Comparison of ENCODE assay signal across 2 cellular contexts in the genomic region with DNA sequence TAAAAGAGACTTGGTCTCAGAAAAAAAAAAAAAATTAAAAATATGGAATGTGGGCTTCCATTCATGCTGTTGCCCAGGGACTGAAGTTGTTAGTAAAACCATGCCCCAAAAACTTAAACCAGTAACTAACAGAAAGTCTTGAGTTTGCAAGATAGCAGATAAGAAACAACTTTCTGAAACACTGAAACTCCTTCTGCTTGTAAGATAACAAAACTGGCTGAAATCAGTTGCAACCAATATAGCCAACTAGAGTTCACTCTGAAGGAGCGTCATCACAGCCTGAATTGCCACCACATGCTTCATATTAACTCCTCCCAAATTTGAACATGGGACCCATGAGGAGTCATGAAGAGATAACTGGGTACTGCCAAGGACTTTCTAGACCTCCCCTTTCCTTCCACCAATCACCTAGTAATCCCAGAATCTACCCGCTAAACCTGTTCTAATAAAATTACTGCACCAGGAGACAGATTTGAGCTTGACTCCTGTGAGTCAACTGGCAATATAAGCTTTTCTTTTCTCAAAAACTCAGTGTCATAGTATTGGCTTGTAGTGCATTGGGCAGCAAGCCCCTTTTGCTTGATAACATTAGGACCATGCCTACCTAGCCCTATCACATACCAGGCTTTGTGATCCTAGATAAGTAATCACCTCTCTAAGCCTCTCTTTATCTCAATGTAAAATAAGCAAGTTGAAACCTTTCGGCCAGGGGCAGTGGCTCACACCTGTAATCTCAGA.
TF ChIP-seq lines count a peak whose summit lies in the region.

No MANE protein-coding gene starts in this region.

TF ChIP-seq in GM23338, 12 proteins besides CTCF, POLR2A, EP300 and RAD21:
- TF ChIP-seq ETS1 (IDR thresholded peaks at IDR 0.05) (no peak), ZNF462 (CRISPR knock-in tag; IDR thresholded peaks at IDR 0.05) (no peak), ZNF114 (CRISPR knock-in tag; IDR thresholded peaks at IDR 0.05) (no peak), CREB1 (CRISPR knock-in tag; IDR thresholded peaks at IDR 0.05; ENCODE audit: low read depth) (no peak), POLR2AphosphoS5 (IDR thresholded peaks at IDR 0.05; ENCODE audit: low read depth) (no peak), REST (IDR thresholded peaks at IDR 0.05; ENCODE audit: unreplicated experiment) (no peak), JUNB (IDR thresholded peaks at IDR 0.05; ENCODE audit: unreplicated experiment) (no peak)

TF ChIP-seq in K562, 482 proteins besides CTCF, POLR2A, EP300 and RAD21 (continues in another document):
- no peak; the same call in 1 of the 2 replicates for TF ChIP-seq JUND (IDR thresholded peaks at IDR 0.05; ENCODE audit: borderline replicate concordance, low read depth, low read length)
- peak; percentile 22; the same call in 1 of the 3 replicates for TF ChIP-seq JUND (tag; IDR thresholded peaks at IDR 0.05; ENCODE audit: borderline replicate concordance, low read depth, low read length)
- TF ChIP-seq ZBTB9 (CRISPR knock-in tag; IDR thresholded peaks at IDR 0.05), result 0 out of 2 replicates have a peak, but pooled peaks have one; percentile 33
- peak; percentile 50; the same call in 1 of the 2 replicates for TF ChIP-seq ZBTB12 (CRISPR knock-in tag; IDR thresholded peaks at IDR 0.05)
- peak; percentile 65 for TF ChIP-seq MTA2 (IDR thresholded peaks at IDR 0.05; ENCODE audit: low read depth)
- TF ChIP-seq STAT5A (IDR thresholded peaks at IDR 0.05; ENCODE audit: borderline replicate concordance, low read length), result peak; percentile 37; the same call in 1 of the 2 replicates
- peak in 1 of 2 experiments; percentile 18; a peak in 1 of 4 replicates for TF ChIP-seq MAZ (CRISPR knock-in tag; conservative IDR thresholded peaks at IDR 0.05 in 1 of 2, IDR thresholded peaks at IDR 0.05 in 1 of 2)
- TF ChIP-seq, protein P1, sequence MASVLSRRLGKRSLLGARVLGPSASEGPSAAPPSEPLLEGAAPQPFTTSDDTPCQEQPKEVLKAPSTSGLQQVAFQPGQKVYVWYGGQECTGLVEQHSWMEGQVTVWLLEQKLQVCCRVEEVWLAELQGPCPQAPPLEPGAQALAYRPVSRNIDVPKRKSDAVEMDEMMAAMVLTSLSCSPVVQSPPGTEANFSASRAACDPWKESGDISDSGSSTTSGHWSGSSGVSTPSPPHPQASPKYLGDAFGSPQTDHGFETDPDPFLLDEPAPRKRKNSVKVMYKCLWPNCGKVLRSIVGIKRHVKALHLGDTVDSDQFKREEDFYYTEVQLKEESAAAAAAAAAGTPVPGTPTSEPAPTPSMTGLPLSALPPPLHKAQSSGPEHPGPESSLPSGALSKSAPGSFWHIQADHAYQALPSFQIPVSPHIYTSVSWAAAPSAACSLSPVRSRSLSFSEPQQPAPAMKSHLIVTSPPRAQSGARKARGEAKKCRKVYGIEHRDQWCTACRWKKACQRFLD (CRISPR knock-in tag; IDR thresholded peaks at IDR 0.05), result 0 out of 2 replicates have a peak, but pooled peaks have one; percentile 65
- peak; percentile 42; the same call in 1 of the 2 replicates for TF ChIP-seq DMBX1 (CRISPR knock-in tag; IDR thresholded peaks at IDR 0.05; ENCODE audit: borderline replicate concordance)
- peak; percentile 90 for TF ChIP-seq DPF2 (IDR thresholded peaks at IDR 0.05)
- TF ChIP-seq RNF2 (IDR thresholded peaks at IDR 0.05), result 0 out of 2 replicates have a peak, but pooled peaks have one; percentile 39
- no peak for TF ChIP-seq NR2C2 (CRISPR knock-in tag; IDR thresholded peaks at IDR 0.05)
- peak; percentile 45; the same call in 1 of the 2 replicates for TF ChIP-seq NR2C2 (tag; IDR thresholded peaks at IDR 0.05)
- TF ChIP-seq FOSL1 (tag; conservative IDR thresholded peaks at IDR 0.05), result peak; percentile 59; the same call in 1 of the 2 replicates
- TF ChIP-seq ZNF263 (CRISPR knock-in tag; IDR thresholded peaks at IDR 0.05; ENCODE audit: borderline replicate concordance), result no peak
- no peak for TF ChIP-seq ZKSCAN8 (CRISPR knock-in tag; IDR thresholded peaks at IDR 0.05)
- 0 out of 2 replicates have a peak, but pooled peaks have one; percentile 43 for TF ChIP-seq EP400 (IDR thresholded peaks at IDR 0.05)
- TF ChIP-seq MYC (IDR thresholded peaks at IDR 0.05; ENCODE audit: low read depth, low read length), result peak; percentile 52; the same call in 1 of the 2 replicates
- no peak for TF ChIP-seq MYC (CRISPR knock-in tag; IDR thresholded peaks at IDR 0.05; ENCODE audit: borderline replicate concordance, low read depth)
- peak in 1 of 2 experiments; percentile 33; a peak in 1 of 4 replicates for TF ChIP-seq ZNF639 (CRISPR knock-in tag; conservative IDR thresholded peaks at IDR 0.05 in 1 of 2, IDR thresholded peaks at IDR 0.05 in 1 of 2)
- no peak for TF ChIP-seq ZNF830 (CRISPR knock-in tag; IDR thresholded peaks at IDR 0.05)
- no peak for TF ChIP-seq MECOM (CRISPR knock-in tag; IDR thresholded peaks at IDR 0.05)
- peak; percentile 20; the same call in 1 of the 2 replicates for TF ChIP-seq CTBP1 (IDR thresholded peaks at IDR 0.05; ENCODE audit: borderline replicate concordance)
- TF ChIP-seq POLR2AphosphoS5 (IDR thresholded peaks at IDR 0.05; ENCODE audit: control insufficient read depth, insufficient read depth, low read depth, low read length), result 0 out of 2 replicates have a peak, but pooled peaks have one; percentile 33
- peak; percentile 52; the same call in 1 of the 2 replicates for TF ChIP-seq MYBL2 (IDR thresholded peaks at IDR 0.05; ENCODE audit: low read depth)
- no peak for TF ChIP-seq MYBL2 (CRISPR knock-in tag; IDR thresholded peaks at IDR 0.05; ENCODE audit: borderline replicate concordance)
- peak; percentile 62 for TF ChIP-seq SOX6 (IDR thresholded peaks at IDR 0.05)
- TF ChIP-seq ATF7 (IDR thresholded peaks at IDR 0.05), result peak; percentile 35; the same call in 1 of the 2 replicates
- 0 out of 2 replicates have a peak, but pooled peaks have one; percentile 49 for TF ChIP-seq OTX1 (CRISPR knock-in tag; IDR thresholded peaks at IDR 0.05)
- TF ChIP-seq TCF3 (CRISPR knock-in tag; IDR thresholded peaks at IDR 0.05), result peak; percentile 81
- peak; percentile 88 for TF ChIP-seq ARID1B (IDR thresholded peaks at IDR 0.05)
- 0 out of 2 replicates have a peak, but pooled peaks have one; percentile 51 for TF ChIP-seq SMAD3 (CRISPR knock-in tag; conservative IDR thresholded peaks at IDR 0.05)
- 0 out of 2 replicates have a peak, but pooled peaks have one; percentile 37 for TF ChIP-seq ELF4 (CRISPR knock-in tag; IDR thresholded peaks at IDR 0.05)
- TF ChIP-seq CBFA2T2 (conservative IDR thresholded peaks at IDR 0.05), result peak; percentile 80
- TF ChIP-seq SMARCE1 (IDR thresholded peaks at IDR 0.05), result peak; percentile 72; the same call in 1 of the 2 replicates
- TF ChIP-seq GATA2 (CRISPR knock-in tag; IDR thresholded peaks at IDR 0.05), result peak; percentile 72
- TF ChIP-seq ZNF175 (CRISPR knock-in tag; IDR thresholded peaks at IDR 0.05; ENCODE audit: low read depth), result peak; percentile 55; the same call in 1 of the 2 replicates
- TF ChIP-seq, protein P2, sequence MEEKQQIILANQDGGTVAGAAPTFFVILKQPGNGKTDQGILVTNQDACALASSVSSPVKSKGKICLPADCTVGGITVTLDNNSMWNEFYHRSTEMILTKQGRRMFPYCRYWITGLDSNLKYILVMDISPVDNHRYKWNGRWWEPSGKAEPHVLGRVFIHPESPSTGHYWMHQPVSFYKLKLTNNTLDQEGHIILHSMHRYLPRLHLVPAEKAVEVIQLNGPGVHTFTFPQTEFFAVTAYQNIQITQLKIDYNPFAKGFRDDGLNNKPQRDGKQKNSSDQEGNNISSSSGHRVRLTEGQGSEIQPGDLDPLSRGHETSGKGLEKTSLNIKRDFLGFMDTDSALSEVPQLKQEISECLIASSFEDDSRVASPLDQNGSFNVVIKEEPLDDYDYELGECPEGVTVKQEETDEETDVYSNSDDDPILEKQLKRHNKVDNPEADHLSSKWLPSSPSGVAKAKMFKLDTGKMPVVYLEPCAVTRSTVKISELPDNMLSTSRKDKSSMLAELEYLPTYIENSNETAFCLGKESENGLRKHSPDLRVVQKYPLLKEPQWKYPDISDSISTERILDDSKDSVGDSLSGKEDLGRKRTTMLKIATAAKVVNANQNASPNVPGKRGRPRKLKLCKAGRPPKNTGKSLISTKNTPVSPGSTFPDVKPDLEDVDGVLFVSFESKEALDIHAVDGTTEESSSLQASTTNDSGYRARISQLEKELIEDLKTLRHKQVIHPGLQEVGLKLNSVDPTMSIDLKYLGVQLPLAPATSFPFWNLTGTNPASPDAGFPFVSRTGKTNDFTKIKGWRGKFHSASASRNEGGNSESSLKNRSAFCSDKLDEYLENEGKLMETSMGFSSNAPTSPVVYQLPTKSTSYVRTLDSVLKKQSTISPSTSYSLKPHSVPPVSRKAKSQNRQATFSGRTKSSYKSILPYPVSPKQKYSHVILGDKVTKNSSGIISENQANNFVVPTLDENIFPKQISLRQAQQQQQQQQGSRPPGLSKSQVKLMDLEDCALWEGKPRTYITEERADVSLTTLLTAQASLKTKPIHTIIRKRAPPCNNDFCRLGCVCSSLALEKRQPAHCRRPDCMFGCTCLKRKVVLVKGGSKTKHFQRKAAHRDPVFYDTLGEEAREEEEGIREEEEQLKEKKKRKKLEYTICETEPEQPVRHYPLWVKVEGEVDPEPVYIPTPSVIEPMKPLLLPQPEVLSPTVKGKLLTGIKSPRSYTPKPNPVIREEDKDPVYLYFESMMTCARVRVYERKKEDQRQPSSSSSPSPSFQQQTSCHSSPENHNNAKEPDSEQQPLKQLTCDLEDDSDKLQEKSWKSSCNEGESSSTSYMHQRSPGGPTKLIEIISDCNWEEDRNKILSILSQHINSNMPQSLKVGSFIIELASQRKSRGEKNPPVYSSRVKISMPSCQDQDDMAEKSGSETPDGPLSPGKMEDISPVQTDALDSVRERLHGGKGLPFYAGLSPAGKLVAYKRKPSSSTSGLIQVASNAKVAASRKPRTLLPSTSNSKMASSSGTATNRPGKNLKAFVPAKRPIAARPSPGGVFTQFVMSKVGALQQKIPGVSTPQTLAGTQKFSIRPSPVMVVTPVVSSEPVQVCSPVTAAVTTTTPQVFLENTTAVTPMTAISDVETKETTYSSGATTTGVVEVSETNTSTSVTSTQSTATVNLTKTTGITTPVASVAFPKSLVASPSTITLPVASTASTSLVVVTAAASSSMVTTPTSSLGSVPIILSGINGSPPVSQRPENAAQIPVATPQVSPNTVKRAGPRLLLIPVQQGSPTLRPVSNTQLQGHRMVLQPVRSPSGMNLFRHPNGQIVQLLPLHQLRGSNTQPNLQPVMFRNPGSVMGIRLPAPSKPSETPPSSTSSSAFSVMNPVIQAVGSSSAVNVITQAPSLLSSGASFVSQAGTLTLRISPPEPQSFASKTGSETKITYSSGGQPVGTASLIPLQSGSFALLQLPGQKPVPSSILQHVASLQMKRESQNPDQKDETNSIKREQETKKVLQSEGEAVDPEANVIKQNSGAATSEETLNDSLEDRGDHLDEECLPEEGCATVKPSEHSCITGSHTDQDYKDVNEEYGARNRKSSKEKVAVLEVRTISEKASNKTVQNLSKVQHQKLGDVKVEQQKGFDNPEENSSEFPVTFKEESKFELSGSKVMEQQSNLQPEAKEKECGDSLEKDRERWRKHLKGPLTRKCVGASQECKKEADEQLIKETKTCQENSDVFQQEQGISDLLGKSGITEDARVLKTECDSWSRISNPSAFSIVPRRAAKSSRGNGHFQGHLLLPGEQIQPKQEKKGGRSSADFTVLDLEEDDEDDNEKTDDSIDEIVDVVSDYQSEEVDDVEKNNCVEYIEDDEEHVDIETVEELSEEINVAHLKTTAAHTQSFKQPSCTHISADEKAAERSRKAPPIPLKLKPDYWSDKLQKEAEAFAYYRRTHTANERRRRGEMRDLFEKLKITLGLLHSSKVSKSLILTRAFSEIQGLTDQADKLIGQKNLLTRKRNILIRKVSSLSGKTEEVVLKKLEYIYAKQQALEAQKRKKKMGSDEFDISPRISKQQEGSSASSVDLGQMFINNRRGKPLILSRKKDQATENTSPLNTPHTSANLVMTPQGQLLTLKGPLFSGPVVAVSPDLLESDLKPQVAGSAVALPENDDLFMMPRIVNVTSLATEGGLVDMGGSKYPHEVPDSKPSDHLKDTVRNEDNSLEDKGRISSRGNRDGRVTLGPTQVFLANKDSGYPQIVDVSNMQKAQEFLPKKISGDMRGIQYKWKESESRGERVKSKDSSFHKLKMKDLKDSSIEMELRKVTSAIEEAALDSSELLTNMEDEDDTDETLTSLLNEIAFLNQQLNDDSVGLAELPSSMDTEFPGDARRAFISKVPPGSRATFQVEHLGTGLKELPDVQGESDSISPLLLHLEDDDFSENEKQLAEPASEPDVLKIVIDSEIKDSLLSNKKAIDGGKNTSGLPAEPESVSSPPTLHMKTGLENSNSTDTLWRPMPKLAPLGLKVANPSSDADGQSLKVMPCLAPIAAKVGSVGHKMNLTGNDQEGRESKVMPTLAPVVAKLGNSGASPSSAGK (IDR thresholded peaks at IDR 0.05), result no peak; the same call in 1 of the 2 replicates
- peak in 1 of 2 experiments; percentile 95; a peak in 2 of 4 replicates for TF ChIP-seq RCOR1 (IDR thresholded peaks at IDR 0.05; ENCODE audit: borderline replicate concordance in 1 of 2, low read depth in 2 of 2, low read length in 2 of 2)
- no peak for TF ChIP-seq ZNF695 (CRISPR knock-in tag; IDR thresholded peaks at IDR 0.05)
- peak; percentile 91 for TF ChIP-seq CBFA2T3 (IDR thresholded peaks at IDR 0.05)
